Comparison of ENCODE assay signal across 16 cellular contexts in the genomic region with DNA sequence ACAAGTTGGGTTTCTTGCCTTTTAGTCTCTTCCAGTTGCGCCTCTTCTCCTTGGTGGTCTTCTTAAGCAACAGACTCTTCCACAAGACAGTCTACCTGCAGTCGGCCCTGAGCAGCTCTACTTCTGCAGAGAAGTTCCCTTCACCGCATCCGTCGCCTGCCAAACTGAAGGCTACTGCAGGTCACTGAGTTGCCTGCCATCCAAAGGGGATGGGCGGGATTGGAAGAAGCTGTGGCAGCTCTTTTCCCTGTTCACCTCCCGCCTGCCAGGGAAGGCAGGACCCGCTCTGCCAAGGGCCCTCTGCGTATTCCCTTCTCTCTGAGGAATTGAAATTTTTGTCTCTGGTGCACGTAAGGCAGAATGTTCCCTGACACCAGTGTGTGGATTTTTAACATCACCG. TPM values are rescaled to one million over a fixed set of nuclear protein-coding genes. Genes with fewer than 3 reads are reported as not detected.
DNase-seq lines count a peak whose midpoint lies in the region; ATAC-seq and TF ChIP-seq lines count a peak whose summit lies in the region.
"Had no signal": no experiment of that assay in that cellular context is flagged by ENCODE, and none has a peak within 500 bp of the region (broad histone marks: within the 10 kb centered on the region; RNA-seq: fewer than 3 reads in every experiment).

No MANE protein-coding gene starts in this region.

- WGBS in trophoblast cell (ENCODE audit: extremely low coverage, insufficient coverage, insufficient read length), result no CpG with 5 or more reads among the region's 11 CpGs

- no peak overlapping the region for H4K91ac ChIP-seq in trophoblast cell (ENCODE audit: low read depth, low read length)

- peak overlapping the region; percentile 32 for H3K27ac Mint-ChIP-seq in stimulated activated naive CD8-positive, alpha-beta T cell treated with anti-CD3 and anti-CD28 coated beads, Interleukin-15, Interleukin-2, amounts not matched to agents 100 ng/mL and 50 ng/mL, for 24 hours
- peak overlapping the region in 1 of 2 donors; percentile 27 for H3K27ac Mint-ChIP-seq in stimulated activated naive CD8-positive, alpha-beta T cell treated with anti-CD3 and anti-CD28 coated beads, Interleukin-15, amount 100 ng/mL, for 72 hours
- H3K27ac Mint-ChIP-seq in progenitor cell of endocrine pancreas, result no peak overlapping the region
- H3K27ac Mint-ChIP-seq: CD4-positive, CD25-positive, alpha-beta regulatory T cell had no signal

- H3K36me3 ChIP-seq in trophoblast cell (ENCODE audit: control insufficient read depth in 1 of 2, insufficient read depth in 2 of 2, low read length in 2 of 2) (peaks cover 28 to 32% of the 10 kb centered on the region in 2 experiments), ascending aorta (peaks cover 51 to 59% of the 10 kb centered on the region in 2 donors)

- no peak for ATAC-seq in stimulated activated naive CD8-positive, alpha-beta T cell treated with anti-CD3 and anti-CD28 coated beads, Interleukin-15, amount 100 ng/mL, for 72 hours
- ATAC-seq in left lobe of liver, result peak; percentile 39
- ATAC-seq: HepG2 had no signal

- no peak for TF ChIP-seq CTCF in ascending aorta (IDR thresholded peaks at IDR 0.05)
- no peak for TF ChIP-seq CTCF in progenitor cell of endocrine pancreas (IDR thresholded peaks at IDR 0.05; ENCODE audit: unreplicated experiment)

- H3K27me3 Mint-ChIP-seq in stimulated activated naive CD8-positive, alpha-beta T cell treated with anti-CD3 and anti-CD28 coated beads, Interleukin-15, Interleukin-2, amounts not matched to agents 100 ng/mL and 50 ng/mL, for 24 hours, result no peaks in the 10 kb centered on the region
- H3K27me3 Mint-ChIP-seq in stimulated activated naive CD8-positive, alpha-beta T cell treated with anti-CD3 and anti-CD28 coated beads, Interleukin-15, amount 100 ng/mL, for 72 hours, result no peaks in the 10 kb centered on the region
- no peaks in the 10 kb centered on the region for H3K27me3 Mint-ChIP-seq in progenitor cell of endocrine pancreas
- H3K27me3 Mint-ChIP-seq: CD4-positive, CD25-positive, alpha-beta regulatory T cell; CD8-positive, alpha-beta memory T cell had no signal

- no peaks in the 10 kb centered on the region for H3K9me3 Mint-ChIP-seq in stimulated activated naive CD8-positive, alpha-beta T cell treated with anti-CD3 and anti-CD28 coated beads, Interleukin-15, Interleukin-2, amounts not matched to agents 100 ng/mL and 50 ng/mL, for 24 hours
- no peaks in the 10 kb centered on the region for H3K9me3 Mint-ChIP-seq in stimulated activated naive CD8-positive, alpha-beta T cell treated with anti-CD3 and anti-CD28 coated beads, Interleukin-15, amount 100 ng/mL, for 72 hours
- H3K9me3 Mint-ChIP-seq in progenitor cell of endocrine pancreas (ENCODE audit: low read depth), result no peaks in the 10 kb centered on the region
- H3K9me3 Mint-ChIP-seq: CD4-positive, CD25-positive, alpha-beta regulatory T cell; CD8-positive, alpha-beta memory T cell had no signal

- peaks cover 4% of the 10 kb centered on the region for H3K4me1 Mint-ChIP-seq in stimulated activated naive CD8-positive, alpha-beta T cell treated with anti-CD3 and anti-CD28 coated beads, Interleukin-15, Interleukin-2, amounts not matched to agents 100 ng/mL and 50 ng/mL, for 24 hours (ENCODE audit: low read depth)
- H3K4me1 Mint-ChIP-seq in stimulated activated naive CD8-positive, alpha-beta T cell treated with anti-CD3 and anti-CD28 coated beads, Interleukin-15, amount 100 ng/mL, for 72 hours, result no peaks in the 10 kb centered on the region
- H3K4me1 Mint-ChIP-seq in progenitor cell of endocrine pancreas (ENCODE audit: low read depth), result peaks cover 3% of the 10 kb centered on the region
- H3K4me1 Mint-ChIP-seq: CD8-positive, alpha-beta memory T cell had no signal

- no peak overlapping the region for H3K4ac ChIP-seq in trophoblast cell (ENCODE audit: low read depth, low read length)

- H3K27ac ChIP-seq in trophoblast cell (ENCODE audit: low read depth, low read length) (no peak overlapping the region), ascending aorta (no peak overlapping the region)
- H3K27ac ChIP-seq: GM23248 had no signal

- H4K8ac ChIP-seq in trophoblast cell (ENCODE audit: low read depth, low read length), result no peak overlapping the region

- intact Hi-C loops in ascending aorta (cut with DNase I), result no loop called here

- H3K36me3 Mint-ChIP-seq in stimulated activated naive CD8-positive, alpha-beta T cell treated with anti-CD3 and anti-CD28 coated beads, Interleukin-15, Interleukin-2, amounts not matched to agents 100 ng/mL and 50 ng/mL, for 24 hours (ENCODE audit: low read depth), result peaks cover 52% of the 10 kb centered on the region
- peaks cover 15% of the 10 kb centered on the region for H3K36me3 Mint-ChIP-seq in progenitor cell of endocrine pancreas (ENCODE audit: insufficient read depth)

- H3K4me3 ChIP-seq in trophoblast cell (ENCODE audit: low read depth, low read length), result no peak overlapping the region
- H3K4me3 ChIP-seq in ascending aorta, result no peak overlapping the region
- H3K4me3 ChIP-seq: GM23248, HAP-1 had no signal

- H3K14ac ChIP-seq in trophoblast cell (ENCODE audit: low read length), result no peak overlapping the region

- no peak overlapping the region for H2BK12ac ChIP-seq in trophoblast cell (ENCODE audit: low read length)

- no peak overlapping the region for H2AFZ ChIP-seq in trophoblast cell (ENCODE audit: insufficient read depth, low read length, poor library complexity)
- H2AFZ ChIP-seq: GM23248 had no signal

- no peak overlapping the region for H3K4me3 Mint-ChIP-seq in stimulated activated naive CD8-positive, alpha-beta T cell treated with anti-CD3 and anti-CD28 coated beads, Interleukin-15, Interleukin-2, amounts not matched to agents 100 ng/mL and 50 ng/mL, for 24 hours
- H3K4me3 Mint-ChIP-seq in stimulated activated naive CD8-positive, alpha-beta T cell treated with anti-CD3 and anti-CD28 coated beads, Interleukin-15, amount 100 ng/mL, for 72 hours, result no peak overlapping the region
- no peak overlapping the region for H3K4me3 Mint-ChIP-seq in progenitor cell of endocrine pancreas (ENCODE audit: low read depth)
- H3K4me3 Mint-ChIP-seq: CD4-positive, CD25-positive, alpha-beta regulatory T cell had no signal

- no peak overlapping the region for H3K18ac ChIP-seq in trophoblast cell (ENCODE audit: low read length)

- no peak overlapping the region for H2AK5ac ChIP-seq in trophoblast cell (ENCODE audit: low read length)

- no peak for DNase-seq in stimulated activated naive CD8-positive, alpha-beta T cell treated with anti-CD3 and anti-CD28 coated beads, Interleukin-15, amount 100 ng/mL, for 72 hours
- DNase-seq in left lobe of liver (ENCODE audit: low spot score), result no peak
- DNase-seq in trophoblast cell, result no peak
- no peak for DNase-seq in AML-193 (lab: John Stamatoyannopoulos, UW)
- DNase-seq in ascending aorta (ENCODE audit: low spot score in 2 of 2), result no peak
- DNase-seq in progenitor cell of endocrine pancreas (ENCODE audit: low spot score, unreplicated experiment), result no peak
- DNase-seq: 8988T; BE2C; CD4-positive, CD25-positive, alpha-beta regulatory T cell; CD8-positive, alpha-beta memory T cell; COR-L47; DMS 273 treated with DMSO at 0.1 percent for 48 hours; GM23248 had no signal

- H2BK120ac ChIP-seq in trophoblast cell (ENCODE audit: insufficient read depth, low read length, poor library complexity), result no peak overlapping the region

- no peaks in the 10 kb centered on the region for H3K9me3 ChIP-seq in trophoblast cell (ENCODE audit: insufficient read depth, low read depth, low read length)
- H3K9me3 ChIP-seq in ascending aorta, result no peaks in the 10 kb centered on the region
- H3K9me3 ChIP-seq: BE2C, HAP-1 had no signal

- H3K27me3 ChIP-seq in trophoblast cell (ENCODE audit: insufficient read depth, low read length), result no peaks in the 10 kb centered on the region
- no peaks in the 10 kb centered on the region for H3K27me3 ChIP-seq in ascending aorta
- H3K27me3 ChIP-seq: BE2C had no signal

- no peak overlapping the region for H2BK5ac ChIP-seq in trophoblast cell (ENCODE audit: low read depth, low read length, poor library complexity)

- H3K79me1 ChIP-seq in trophoblast cell (ENCODE audit: low read length), result no peaks in the 10 kb centered on the region

- H3K4me2 ChIP-seq in trophoblast cell (ENCODE audit: low read length), result no peak overlapping the region

- no peaks in the 10 kb centered on the region for H3K79me2 ChIP-seq in trophoblast cell (ENCODE audit: control insufficient read depth, insufficient read depth, low read length, poor library complexity)

- no peak overlapping the region for H3K9ac ChIP-seq in trophoblast cell (ENCODE audit: low read length)
- H3K9ac ChIP-seq: GM23248 had no signal

- no peak overlapping the region for H3K23ac ChIP-seq in trophoblast cell (ENCODE audit: low read length)

- peak overlapping the region; percentile 12 for H4K12ac ChIP-seq in trophoblast cell (ENCODE audit: low read depth, low read length)

- H3K4me1 ChIP-seq in trophoblast cell (ENCODE audit: control insufficient read depth in 1 of 2, insufficient read depth in 2 of 2, low read length in 2 of 2), result no peaks in the 10 kb centered on the region
- no peaks in the 10 kb centered on the region for H3K4me1 ChIP-seq in ascending aorta
- H3K4me1 ChIP-seq: BE2C had no signal

RNA-seq across cellular contexts. Expression of a gene that starts 9.2 kb away (rescaled TPM):
- total RNA-seq in left lobe of liver (92.2 TPM), ascending aorta (88.9 TPM), progenitor cell of endocrine pancreas (162 and 164 TPM in 2 replicates)
- polyA plus RNA-seq in trophoblast cell (2013), result 298 and 323 TPM in 2 replicates

RNA-seq across cellular contexts. Expression of a gene that starts 14.2 kb away (rescaled TPM):
- total RNA-seq in left lobe of liver, result 187 TPM
- polyA plus RNA-seq in trophoblast cell (2013), result 122 and 131 TPM in 2 replicates
- total RNA-seq in ascending aorta, result 111 TPM
- 68.0 and 74.0 TPM in 2 replicates for total RNA-seq in progenitor cell of endocrine pancreas

RNA-seq across cellular contexts. Expression of a gene that starts 41.5 kb away (rescaled TPM):
- 0.53 TPM for total RNA-seq in left lobe of liver
- polyA plus RNA-seq in trophoblast cell (2013), result 22.8 and 24.8 TPM in 2 replicates
- total RNA-seq in ascending aorta, result 0.21 TPM
- total RNA-seq in progenitor cell of endocrine pancreas, result 52.7 and 58.3 TPM in 2 replicates

Comparison
In these comparisons a context has a peak if more than half of its experiments do, and no peak if none do; other contexts are left out.
1. RNA of a gene that starts 41.5 kb away (total RNA-seq): 52.7 to 58.3 TPM in progenitor cell of endocrine pancreas; 0.53 TPM in left lobe of liver (single experiment) and 0.21 TPM in ascending aorta (single experiment); every median in the first group is over 10 times any median in the second.